ENCODE assay signal across 8 cellular contexts in the genomic region with DNA sequence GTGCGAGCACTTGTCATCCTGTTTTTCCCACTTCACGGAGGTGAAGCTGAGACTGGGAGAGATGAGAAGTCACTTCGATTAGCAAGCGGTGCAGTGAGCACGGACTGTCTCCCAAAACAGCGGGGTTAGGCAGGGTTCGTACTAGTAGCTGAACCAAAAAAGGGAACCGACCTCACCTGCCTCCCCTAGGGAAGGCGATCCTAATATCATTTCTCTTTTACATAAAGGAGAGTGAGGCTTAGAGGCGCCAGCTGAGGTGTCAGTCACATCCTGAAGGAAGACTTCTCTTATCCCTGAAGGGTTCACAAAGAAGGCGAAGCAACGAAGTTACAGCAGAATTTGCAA. TPM values are rescaled to one million over a fixed set of nuclear protein-coding genes. Genes with fewer than 3 reads are reported as not detected.
A peak's percentile ranks its signal among the peaks of the same experiment; 100 is the strongest.
DNase-seq lines count a peak whose midpoint lies in the region; ATAC-seq and TF ChIP-seq lines count a peak whose summit lies in the region.

No MANE protein-coding gene starts in this region.

- H3K27ac ChIP-seq in right atrium auricular region (peak overlapping the region; percentile 89 to 91), psoas muscle (peak overlapping the region; percentile 91)

- no peak for TF ChIP-seq CTCF in right atrium auricular region (IDR thresholded peaks at IDR 0.05)
- no peak for TF ChIP-seq CTCF in endothelial cell (IDR thresholded peaks at IDR 0.05; ENCODE audit: unreplicated experiment)
- TF ChIP-seq CTCF in psoas muscle (IDR thresholded peaks at IDR 0.05): no peak

- H3K27me3 Mint-ChIP-seq in endothelial cell (ENCODE audit: unreplicated experiment): peaks cover 11% of the 10 kb centered on the region

- peak overlapping the region; percentile 97 for H3K4me3 Mint-ChIP-seq in endothelial cell (ENCODE audit: unreplicated experiment)

- H3K27me3 ChIP-seq in right atrium auricular region (no peaks in the 10 kb centered on the region), MG63 (peaks cover 6% of the 10 kb centered on the region), psoas muscle (ENCODE audit: insufficient read depth in 3 of 3, low read length in 2 of 3) (no peaks in the 10 kb centered on the region)

- H3K4me3 ChIP-seq in right atrium auricular region (peak overlapping the region; percentile 78 to 99), MG63 (peak overlapping the region; percentile 95), psoas muscle (peak overlapping the region; percentile 90)

- H3K9me3 ChIP-seq in right atrium auricular region (no peaks in the 10 kb centered on the region), MG63 (no peaks in the 10 kb centered on the region), psoas muscle (no peaks in the 10 kb centered on the region)

- H3K4me1 ChIP-seq in right atrium auricular region (peaks cover 0 to 38% of the 10 kb centered on the region in 2 donors), psoas muscle (peaks cover 24% of the 10 kb centered on the region)

- intact Hi-C loops in Right ventricle myocardium inferior (cut with DNase I) (loop anchor here (5.0 to 10.0 kb wide), 2 partner anchors 127 to 180 kb away; a partner anchor contains a TSS), psoas muscle (cut with DNase I) (no loop called here)

- no peaks in the 10 kb centered on the region for H3K9me3 Mint-ChIP-seq in endothelial cell (ENCODE audit: unreplicated experiment)

- 23 to 33% (median 30%) methylated on average over 12 of the region's 12 CpGs for WGBS in psoas muscle, 3 donors

- DNase-seq in right atrium auricular region (ENCODE audit: low spot score) (no peak), Right ventricle myocardium inferior (ENCODE audit: missing footprints) (no peak), MG63 (no peak), endothelial cell (ENCODE audit: low spot score) (no peak), psoas muscle (no peak), ACHN (no peak), A172 (ENCODE audit: low spot score) (no peak)
- DNase-seq in activated CD4-positive, CD25-positive, alpha-beta regulatory T cell treated with anti-CD3 and anti-CD28 coated beads, Interleukin-2, amount 50 U/mL, for 72 hours: no peak

- in situ Hi-C loops in ACHN (cut with HindIII; ENCODE audit: low pct_ligation_motif_present, low pct_unique_long_range_greater_than_20kb, low sequenced_read_pairs): no loop called here

- H3K36me3 Mint-ChIP-seq in endothelial cell (ENCODE audit: low read depth, unreplicated experiment): peaks cover 14% of the 10 kb centered on the region

- H3K4me1 Mint-ChIP-seq in endothelial cell (ENCODE audit: unreplicated experiment): peaks cover 8% of the 10 kb centered on the region

- peaks cover 12% of the 10 kb centered on the region for H3K36me3 ChIP-seq in right atrium auricular region
- peaks cover 28% of the 10 kb centered on the region for H3K36me3 ChIP-seq in MG63
- peaks cover 0 to 31% of the 10 kb centered on the region in 2 donors for H3K36me3 ChIP-seq in psoas muscle (ENCODE audit: insufficient read depth in 1 of 2, low read depth in 1 of 2)

- peak overlapping the region; percentile 87 for H3K27ac Mint-ChIP-seq in endothelial cell (ENCODE audit: unreplicated experiment)

- ATAC-seq in Right ventricle myocardium inferior (no peak), psoas muscle (no peak)

RNA-seq across cellular contexts. Expression of a gene that starts 0.5 kb away (rescaled TPM):
- total RNA-seq in right atrium auricular region (100 to 1,000 TPM; 118 to 141 TPM), Right ventricle myocardium inferior (76.0 TPM), endothelial cell (ENCODE audit: unreplicated experiment) (122 TPM), psoas muscle (100 to 1,000 TPM in 1 of 4 donors, 10 to 100 TPM in 3; 46.9 to 201 (median 74.3) TPM)
- total RNA-seq in MG63 (2014; rRNA removed; shearing (Covaris generic); ENCODE audit: low replicate concordance): 120 and 132 TPM in 2 replicates
- polyA plus RNA-seq in psoas muscle: 10 to 100 TPM; 27.0 to 70.4 (median 42.5) TPM
- total RNA-seq in A172 (2014; rRNA removed; shearing (Covaris generic)): 92.3 and 94.4 TPM in 2 replicates

RNA-seq across cellular contexts. Expression of a gene that starts 3.2 kb away (rescaled TPM):
- total RNA-seq in right atrium auricular region (1 to 10 TPM; 4.0 to 5.8 TPM), Right ventricle myocardium inferior (5.4 TPM), endothelial cell (ENCODE audit: unreplicated experiment) (14.5 TPM), psoas muscle (1 to 10 TPM; 3.1 to 6.6 (median 5.0) TPM)
- 0.20 and 0.33 TPM in 2 replicates for total RNA-seq in MG63 (2014; rRNA removed; shearing (Covaris generic); ENCODE audit: low replicate concordance)
- polyA plus RNA-seq in psoas muscle: 1 to 10 TPM; 1.6 to 5.3 (median 3.9) TPM
- not detected in 2 replicates for total RNA-seq in A172 (2014; rRNA removed; shearing (Covaris generic))

RNA-seq across cellular contexts. Expression of a gene that starts 26.3 kb away (rescaled TPM):
- total RNA-seq in right atrium auricular region (10 to 100 TPM; 11.8 to 16.0 TPM), Right ventricle myocardium inferior (22.6 TPM), endothelial cell (ENCODE audit: unreplicated experiment) (11.9 TPM), psoas muscle (10 to 100 TPM; 35.6 to 76.2 (median 59.9) TPM)
- 146 and 237 TPM in 2 replicates for total RNA-seq in MG63 (2014; rRNA removed; shearing (Covaris generic); ENCODE audit: low replicate concordance)
- 100 to 1,000 TPM in 1 of 3 donors, 10 to 100 TPM in 2; 87.5 to 206 (median 90.4) TPM for polyA plus RNA-seq in psoas muscle
- 37.9 and 41.4 TPM in 2 replicates for total RNA-seq in A172 (2014; rRNA removed; shearing (Covaris generic))

RNA-seq across cellular contexts. Expression of a gene that starts 26.5 kb away (rescaled TPM):
- total RNA-seq in right atrium auricular region (100 to 1,000 TPM; 231 to 249 TPM), Right ventricle myocardium inferior (218 TPM), endothelial cell (ENCODE audit: unreplicated experiment) (88.3 TPM), psoas muscle (100 to 1,000 TPM; 181 to 215 (median 212) TPM)
- total RNA-seq in MG63 (2014; rRNA removed; shearing (Covaris generic); ENCODE audit: low replicate concordance): 151 and 166 TPM in 2 replicates
- polyA plus RNA-seq in psoas muscle: 100 to 1,000 TPM; 223 to 429 (median 332) TPM
- 186 and 199 TPM in 2 replicates for total RNA-seq in A172 (2014; rRNA removed; shearing (Covaris generic))

RNA-seq across cellular contexts. Expression of a gene that starts 54.3 kb away (rescaled TPM):
- total RNA-seq in right atrium auricular region (100 to 1,000 TPM; 241 to 341 TPM), Right ventricle myocardium inferior (217 TPM), endothelial cell (ENCODE audit: unreplicated experiment) (35.2 TPM), psoas muscle (100 to 1,000 TPM; 162 to 223 (median 217) TPM)
- 281 and 342 TPM in 2 replicates for total RNA-seq in MG63 (2014; rRNA removed; shearing (Covaris generic); ENCODE audit: low replicate concordance)
- 100 to 1,000 TPM; 246 to 413 (median 340) TPM for polyA plus RNA-seq in psoas muscle
- 193 and 203 TPM in 2 replicates for total RNA-seq in A172 (2014; rRNA removed; shearing (Covaris generic))
